Comparison of ENCODE assay signal across 10 cellular contexts in genomic region chr5:139446956-139447779, GRCh38. TPM values are rescaled to one million over a fixed set of nuclear protein-coding genes. Genes with fewer than 3 reads are reported as not detected.
A peak's percentile ranks its signal among the peaks of the same experiment; 100 is the strongest.
DNase-seq lines count a peak whose midpoint lies in the region; ATAC-seq and TF ChIP-seq lines count a peak whose summit lies in the region.
"Had no signal": no experiment of that assay in that cellular context is flagged by ENCODE, and none has a peak within 500 bp of the region (broad histone marks: within the 10 kb centered on the region; RNA-seq: fewer than 3 reads in every experiment).

No MANE protein-coding gene starts in this region.

- POLR2A ChIA-PET in PC-3 (lab: Charles Lee; ENCODE audit: unreplicated experiment), result no interaction called here

- H3K79me2 ChIP-seq in PC-3 (ENCODE audit: low read length), result no peaks in the 10 kb centered on the region

- H3K4me2 ChIP-seq in PC-3 (ENCODE audit: low read length), result no peak overlapping the region

- H3K9me3 ChIP-seq in PC-3 (ENCODE audit: low read length), result no peaks in the 10 kb centered on the region

- CTCF ChIA-PET in PC-3 (lab: Charles Lee), result no interaction called here

- BruUV-seq in PC-3 (replicated peaks; lab: Mats Ljungman, UMichigan), result no TSS peak

- peaks cover 9% of the 10 kb centered on the region for H3K4me1 ChIP-seq in PC-3 (ENCODE audit: insufficient read depth, low read length)
- H3K4me1 ChIP-seq in foreskin keratinocyte, result peaks cover 35% of the 10 kb centered on the region

- TF ChIP-seq CTCF in PC-3 (conservative IDR thresholded peaks at IDR 0.05; ENCODE audit: low read depth, low read length) (no peak), foreskin keratinocyte (conservative IDR thresholded peaks at IDR 0.05) (no peak)

- no peak overlapping the region for H3K9ac ChIP-seq in PC-3 (ENCODE audit: low read length)

- H3K27ac ChIP-seq in PC-3 (ENCODE audit: low read length), result no peak overlapping the region
- H3K27ac ChIP-seq in foreskin keratinocyte, result peak overlapping the region; percentile 66

- H2AFZ ChIP-seq in PC-3 (ENCODE audit: low read length), result no peak overlapping the region

- DNase-seq in PC-3 (peak; percentile 4), foreskin keratinocyte (peak; percentile 61 to 70), NCI-H1048 (lab: John Stamatoyannopoulos, UW) (no peak), retina (no peak), DMS 273 treated with DMSO at 0.1 percent for 48 hours (lab: John Stamatoyannopoulos, UW) (no peak)
- DNase-seq: NK-92 treated with Interleukin-12 subunit alpha and Interleukin-12 subunit beta, amount 100 ng/mL, for 24 hours; small intestine had no signal

- no peaks in the 10 kb centered on the region for H3K9me2 ChIP-seq in PC-3 (replicated peaks; ENCODE audit: low read length)

- intact Hi-C loops in PC-3 (cut with micrococcal nuclease), result no loop called here

- H3F3A ChIP-seq in PC-3 (ENCODE audit: low read length, unreplicated experiment), result no peaks in the 10 kb centered on the region

- H3K27me3 ChIP-seq in PC-3 (ENCODE audit: low read length) (no peaks in the 10 kb centered on the region), foreskin keratinocyte (no peaks in the 10 kb centered on the region)

- ATAC-seq in GM18520 (IDR thresholded peaks at IDR 0.05; ENCODE audit: unreplicated experiment), result peak; percentile 53
- ATAC-seq in GM21717 (IDR thresholded peaks at IDR 0.05; ENCODE audit: unreplicated experiment), result peak; percentile 72
- no peak; the same call in 1 of the 2 replicates for ATAC-seq in PC-3
- ATAC-seq in foreskin keratinocyte, result peak; percentile 30

- H3K4me3 ChIP-seq in PC-3 (ENCODE audit: low read length), result no peak overlapping the region

- H3K36me3 ChIP-seq in PC-3 (ENCODE audit: low read depth, low read length), result no peaks in the 10 kb centered on the region

- no peaks in the 10 kb centered on the region for H4K20me1 ChIP-seq in PC-3 (ENCODE audit: low read length)

RNA-seq across cellular contexts. Expression of gene DNAJC18, which starts 7.8 kb away (rescaled TPM):
- total RNA-seq in PC-3 (2014; rRNA removed) (3.2 and 4.4 TPM in 2 replicates), foreskin keratinocyte (5.8 and 9.2 TPM in 2 replicates)
- polyA plus RNA-seq in foreskin keratinocyte, result 7.6 and 10.1 TPM in 2 replicates

RNA-seq across cellular contexts. Expression of gene ECSCR, which starts 15.4 kb away (rescaled TPM):
- total RNA-seq in PC-3 (2014; rRNA removed) (0.36 TPM in 1 of 2 replicates, not detected in the other), foreskin keratinocyte (not detected in 2 replicates)
- polyA plus RNA-seq in foreskin keratinocyte, result not detected in 2 replicates
- total RNA-seq: HT-29 had no signal

RNA-seq across cellular contexts. Expression of gene SMIM33, which starts 23.6 kb away (rescaled TPM):
- total RNA-seq in PC-3 (2014; rRNA removed), result not detected in 2 replicates
- total RNA-seq in foreskin keratinocyte, result not detected in 2 replicates
- polyA plus RNA-seq in foreskin keratinocyte, result not detected in 2 replicates

RNA-seq across cellular contexts. Expression of gene STING1, which starts 35.4 kb away (rescaled TPM):
- total RNA-seq in PC-3 (2014; rRNA removed) (6.5 and 12.6 TPM in 2 replicates), foreskin keratinocyte (27.2 and 27.4 TPM in 2 replicates)
- polyA plus RNA-seq in foreskin keratinocyte, result 32.6 and 33.2 TPM in 2 replicates

RNA-seq across cellular contexts. Expression of gene SPATA24, which starts 43.3 kb away (rescaled TPM):
- total RNA-seq in PC-3 (2014; rRNA removed) (1.4 and 3.1 TPM in 2 replicates), foreskin keratinocyte (2.8 and 3.8 TPM in 2 replicates)
- 5.3 and 5.7 TPM in 2 replicates for polyA plus RNA-seq in foreskin keratinocyte

Comparison
In these comparisons a context has a peak if more than half of its experiments do, and no peak if none do; other contexts are left out.
1. DNase-seq: peak in PC-3 (single experiment) and foreskin keratinocyte (2 of 2); none in NCI-H1048 (single experiment), retina (single experiment) and DMS 273 treated with DMSO at 0.1 percent for 48 hours (single experiment).